26 cellular contexts compared by ENCODE assay signal in the genomic region with DNA sequence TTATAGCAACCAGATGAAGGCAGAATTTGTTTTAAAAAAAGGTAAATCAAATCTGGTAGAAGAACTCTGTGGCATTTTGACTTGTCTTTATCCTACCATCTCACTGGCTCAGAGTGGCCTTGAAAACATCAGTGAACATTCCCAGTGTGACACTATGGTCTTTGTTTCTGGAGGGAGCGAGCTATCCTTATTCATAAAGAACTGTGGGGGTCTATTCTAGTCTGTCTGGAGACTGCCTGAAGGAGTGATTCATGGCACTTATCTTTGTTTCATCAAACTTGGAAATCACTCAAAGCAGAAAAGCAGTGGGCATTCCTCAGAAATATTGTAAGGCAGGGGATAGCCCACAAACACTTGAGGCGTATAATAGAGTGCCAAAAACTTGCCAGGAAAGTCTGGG.
"Had no signal": no experiment of that assay in that cellular context is flagged by ENCODE, and none has a peak within 500 bp of the region (broad histone marks: within the 10 kb centered on the region; RNA-seq: fewer than 3 reads in every experiment).

No MANE protein-coding gene starts in this region.

- H3K27me3 ChIP-seq: adrenal gland had no signal

- H3K4me1 ChIP-seq: adrenal gland had no signal

- DNase-seq: activated B cell treated with CpG ODN at 0.5 μM for 24 hours; activated CD4-positive, alpha-beta T cell treated with anti-CD3 and anti-CD28 coated beads for 1 hour; activated CD4-positive, alpha-beta T cell treated with anti-CD3 and anti-CD28 coated beads, Interleukin-2, amount 10 ng/mL, durations not matched to agents 24 days and 14 days; activated CD4-positive, alpha-beta T cell treated with anti-CD3 and anti-CD28 coated beads, Interleukin-2, amount 50 U/mL, for 48 hours; activated CD8-positive, alpha-beta memory T cell treated with anti-CD3 and anti-CD28 coated beads, Interleukin-2, amount 10 ng/mL, durations not matched to agents 7 days and 5 days; activated effector memory CD4-positive, alpha-beta T cell treated with anti-CD3 and anti-CD28 coated beads, Interleukin-2, amount 50 U/mL, for 16 hours; activated naive CD4-positive, alpha-beta T cell treated with anti-CD3 and anti-CD28 coated beads for 36 hours; activated T-cell treated with anti-CD3 and anti-CD28 coated beads, Interleukin-2, amount 50 U/mL, for 4 hours; adrenal gland; anterior cingulate cortex; IMR-90; Kasumi-1; KBM-7; NCI-H1048; NCI-H146; NCI-H187 treated with DMSO at 0.1 percent for 48 hours; NCI-H2081 treated with DMSO at 0.1 percent for 48 hours; NCI-H2171 treated with DMSO at 0.1 percent for 48 hours; NCI-H345; NCI-H510A; NCI-H526 treated with DMSO at 0.1 percent for 48 hours; NCI-H82; OCI-M1; RPMI8226; T-helper 17 cell; T-helper 9 cell had no signal

- H3K36me3 ChIP-seq: adrenal gland had no signal

- H3K27ac ChIP-seq: adrenal gland had no signal

- H3K4me3 ChIP-seq: adrenal gland had no signal
